ENCODE assay signal across 16 cellular contexts in genomic region chr9:37820142-37820541, GRCh38. TPM values are rescaled to one million over a fixed set of nuclear protein-coding genes. Genes with fewer than 3 reads are reported as not detected.
DNase-seq lines count a peak whose midpoint lies in the region; ATAC-seq and TF ChIP-seq lines count a peak whose summit lies in the region.
"Had no signal": no experiment of that assay in that cellular context is flagged by ENCODE, and none has a peak within 500 bp of the region (broad histone marks: within the 10 kb centered on the region; RNA-seq: fewer than 3 reads in every experiment).

No MANE protein-coding gene starts in this region.

- H3K36me3 ChIP-seq in Peyer's patch, result peaks cover 0 to 32% (median 0%) of the 10 kb centered on the region in 3 donors
- peaks cover 0 to 16% (median 3%) of the 10 kb centered on the region in 3 experiments for H3K36me3 ChIP-seq in naive thymus-derived CD4-positive, alpha-beta T cell (ENCODE audit: control insufficient read depth in 2 of 3, insufficient read depth in 3 of 3, low read length in 3 of 3)

- no peaks in the 10 kb centered on the region for H3K27me3 Mint-ChIP-seq in naive thymus-derived CD4-positive, alpha-beta T cell

- CTCF ChIA-PET in naive thymus-derived CD4-positive, alpha-beta T cell (lab: Charles Lee), result no interaction called here

- ATAC-seq in GM19351 (IDR thresholded peaks at IDR 0.05; ENCODE audit: unreplicated experiment) (peak; percentile 62), HG02870 (IDR thresholded peaks at IDR 0.05; ENCODE audit: unreplicated experiment) (peak; percentile 92), GM19023 (IDR thresholded peaks at IDR 0.05; ENCODE audit: unreplicated experiment) (no peak)
- ATAC-seq in naive thymus-derived CD4-positive, alpha-beta T cell, result no peak

- no peak overlapping the region for H3K27ac ChIP-seq in Peyer's patch
- H3K27ac ChIP-seq in naive thymus-derived CD4-positive, alpha-beta T cell (ENCODE audit: low read depth, low read length), result no peak overlapping the region
- H3K27ac ChIP-seq: C4-2B, PC-9 had no signal

- H3K4me3 ChIP-seq in Peyer's patch, result no peak overlapping the region
- H3K4me3 ChIP-seq in naive thymus-derived CD4-positive, alpha-beta T cell (ENCODE audit: low read length), result no peak overlapping the region
- H3K4me3 ChIP-seq: PC-9 had no signal

- H3K9me3 ChIP-seq in Peyer's patch, result no peaks in the 10 kb centered on the region
- no peaks in the 10 kb centered on the region for H3K9me3 ChIP-seq in naive thymus-derived CD4-positive, alpha-beta T cell (ENCODE audit: control insufficient read depth in 2 of 3, low read length in 3 of 3)
- H3K9me3 ChIP-seq: Caco-2 had no signal

- no peak overlapping the region for H3K4me3 Mint-ChIP-seq in naive thymus-derived CD4-positive, alpha-beta T cell

- DNase-seq in GM13977 (ENCODE audit: low spot score) (peak; percentile 23), NCI-H524 treated with DMSO at 0.1 percent for 48 hours (lab: John Stamatoyannopoulos, UW) (peak; percentile 9), Peyer's patch (no peak), COR-L47 (lab: John Stamatoyannopoulos, UW) (no peak)
- DNase-seq in naive thymus-derived CD4-positive, alpha-beta T cell, result no peak
- DNase-seq: Caco-2, Karpas-422, NCI-H1417 treated with DMSO at 0.1 percent for 48 hours, NCI-H2081, NCI-H526, PC-9, T-helper 9 cell had no signal

- H3K9me3 Mint-ChIP-seq in naive thymus-derived CD4-positive, alpha-beta T cell, result peaks cover 0 to 6% (median 0%) of the 10 kb centered on the region in 11 donors

- in situ Hi-C loops in GM13977 (cut with MboI; ENCODE audit: low pct_unique_long_range_greater_than_20kb, low sequenced_read_pairs, unreplicated experiment), result no loop called here

- no peak overlapping the region for H3K27ac Mint-ChIP-seq in naive thymus-derived CD4-positive, alpha-beta T cell

- POLR2A ChIA-PET in naive thymus-derived CD4-positive, alpha-beta T cell (lab: Charles Lee), result no interaction called here

- H3K36me3 Mint-ChIP-seq in naive thymus-derived CD4-positive, alpha-beta T cell, result peaks cover 0 to 50% (median 42%) of the 10 kb centered on the region in 5 donors

- TF ChIP-seq CTCF in GM13977 (IDR thresholded peaks at IDR 0.05; ENCODE audit: extremely low read depth, insufficient read depth, missing control alignments) (no peak), Peyer's patch (IDR thresholded peaks at IDR 0.05) (no peak)

- intact Hi-C loops in naive thymus-derived CD4-positive, alpha-beta T cell (cut with micrococcal nuclease), result no loop called here

- H3K27me3 ChIP-seq in Peyer's patch, result no peaks in the 10 kb centered on the region
- H3K27me3 ChIP-seq in naive thymus-derived CD4-positive, alpha-beta T cell (ENCODE audit: control insufficient read depth in 2 of 2, insufficient read depth in 2 of 2, low read length in 2 of 2), result no peaks in the 10 kb centered on the region

- TF ChIP-seq POLR2A in Peyer's patch (IDR thresholded peaks at IDR 0.05), result no peak

- H3K4me1 Mint-ChIP-seq in naive thymus-derived CD4-positive, alpha-beta T cell, result peaks cover 0 to 3% (median 2%) of the 10 kb centered on the region in 7 donors

- no peaks in the 10 kb centered on the region for H3K4me1 ChIP-seq in Peyer's patch
- H3K4me1 ChIP-seq in naive thymus-derived CD4-positive, alpha-beta T cell (ENCODE audit: control insufficient read depth in 2 of 2, insufficient read depth in 2 of 2, low read length in 2 of 2), result no peaks in the 10 kb centered on the region
- H3K4me1 ChIP-seq: Caco-2 had no signal

RNA-seq across cellular contexts. Expression of gene DCAF10, which starts 19.5 kb away (rescaled TPM):
- 10 to 100 TPM; 23.4 to 84.2 (median 32.8) TPM for total RNA-seq in Peyer's patch
- 10 to 100 TPM; 12.1 to 22.5 (median 21.3) TPM for total RNA-seq in naive thymus-derived CD4-positive, alpha-beta T cell
- 10 to 100 TPM; 27.4 to 28.6 TPM for polyA plus RNA-seq in naive thymus-derived CD4-positive, alpha-beta T cell

RNA-seq across cellular contexts. Expression of gene EXOSC3, which starts 35.3 kb away (rescaled TPM):
- total RNA-seq in Peyer's patch, result 10 to 100 TPM; 32.0 to 63.5 (median 44.7) TPM
- total RNA-seq in naive thymus-derived CD4-positive, alpha-beta T cell, result 10 to 100 TPM; 27.8 to 66.1 (median 60.7) TPM
- 10 to 100 TPM; 17.2 to 35.2 TPM for polyA plus RNA-seq in naive thymus-derived CD4-positive, alpha-beta T cell

Comparison
In these comparisons a context has a peak if more than half of its experiments do, and no peak if none do; other contexts are left out.
1. DNase-seq: peak in GM13977 (single experiment) and NCI-H524 treated with DMSO at 0.1 percent for 48 hours (single experiment); none in Peyer's patch (0 of 3), naive thymus-derived CD4-positive, alpha-beta T cell (0 of 9) and COR-L47 (single experiment).
2. ATAC-seq: peak in GM19351 (single experiment) and HG02870 (single experiment); none in GM19023 (single experiment) and naive thymus-derived CD4-positive, alpha-beta T cell (single experiment).